ENCODE assay signal across 23 cellular contexts in genomic region chr16:78571434-78571833, GRCh38.
"Had no signal": no experiment of that assay in that cellular context is flagged by ENCODE, and none has a peak within 500 bp of the region (broad histone marks: within the 10 kb centered on the region; RNA-seq: fewer than 3 reads in every experiment).

No MANE protein-coding gene starts in this region.

- DNase-seq: colonic mucosa; cortex of kidney; effector CD8-positive, alpha-beta T cell; effector memory CD8-positive, alpha-beta T cell; endodermal cell; erythroblast; esophagus squamous epithelium; foreskin fibroblast; foreskin melanocyte; glutamatergic neuron; head of caudate nucleus; heart right ventricle; hippocampal formation; left cardiac atrium; left lung; left ventricle myocardium superior; lower lobe of right lung; midbrain; naive B cell had no signal

- ATAC-seq: effector memory CD8-positive, alpha-beta T cell; gastrocnemius medialis; left lung; left ventricle myocardium superior; lower lobe of right lung had no signal

- H3K27me3 ChIP-seq: colonic mucosa, gastrocnemius medialis, heart right ventricle, left lung had no signal

- H3K9me3 ChIP-seq: colonic mucosa, esophagus squamous epithelium, gastrocnemius medialis, left lung, lower lobe of right lung had no signal

- H3K4me1 ChIP-seq: colonic mucosa, esophagus squamous epithelium, gastrocnemius medialis, left lung, lower lobe of right lung had no signal

- H3K36me3 ChIP-seq: colonic mucosa, esophagus squamous epithelium, gastrocnemius medialis, heart right ventricle, left lung, lower lobe of right lung had no signal

- H3K27ac ChIP-seq: colonic mucosa, epithelial cell of prostate, esophagus squamous epithelium, gastrocnemius medialis, heart right ventricle, left lung, lower lobe of right lung had no signal

- FAIRE-seq: endometrium, islet of Langerhans had no signal

- H3K4me3 ChIP-seq: colonic mucosa, esophagus squamous epithelium, gastrocnemius medialis, heart right ventricle, left lung, lower lobe of right lung had no signal
